14 cellular contexts compared by ENCODE assay signal in genomic region chr11:65802841-65803240, GRCh38. TPM values are rescaled to one million over a fixed set of nuclear protein-coding genes. Genes with fewer than 3 reads are reported as not detected.
DNase-seq lines count a peak whose midpoint lies in the region; ATAC-seq lines count a peak whose summit lies in the region.
"Had no signal": no experiment of that assay in that cellular context is flagged by ENCODE, and none has a peak within 500 bp of the region (broad histone marks: within the 10 kb centered on the region; RNA-seq: fewer than 3 reads in every experiment).

No MANE protein-coding gene starts in this region.

- H3K9me3 Mint-ChIP-seq in stimulated activated naive B cell treated with anti-CD40 and anti-IgM and Interleukin-4, amounts not matched to agents 10 μg/mL and 1 μg/mL and 100 μg/mL, for 72 hours = no peaks in the 10 kb centered on the region

- no peak overlapping the region for H3K27ac Mint-ChIP-seq in stimulated activated naive B cell treated with anti-CD40 and anti-IgM and Interleukin-4, amounts not matched to agents 10 μg/mL and 1 μg/mL and 100 μg/mL, for 72 hours

- H3F3A ChIP-seq in GM23248 (ENCODE audit: insufficient read depth) = no peaks in the 10 kb centered on the region

- in situ Hi-C loops in GM23248 (cut with MboI) = no loop called here

- H3K27ac ChIP-seq in GM23248 = no peak overlapping the region
- H3K27ac ChIP-seq: testis had no signal

- H3K27me3 Mint-ChIP-seq in stimulated activated naive B cell treated with anti-CD40 and anti-IgM and Interleukin-4, amounts not matched to agents 10 μg/mL and 1 μg/mL and 100 μg/mL, for 72 hours = peaks cover 44 to 54% of the 10 kb centered on the region in 2 donors

- ATAC-seq in GM19025 (IDR thresholded peaks at IDR 0.05; ENCODE audit: low read depth, unreplicated experiment) (peak; percentile 69), GM21786 (IDR thresholded peaks at IDR 0.05; ENCODE audit: unreplicated experiment) (peak; percentile 69), HG03442 (IDR thresholded peaks at IDR 0.05; ENCODE audit: unreplicated experiment) (peak; percentile 72)
- ATAC-seq in stimulated activated naive B cell treated with anti-CD40 and anti-IgM and Interleukin-4, amounts not matched to agents 10 μg/mL and 1 μg/mL and 100 μg/mL, for 72 hours (replicated peaks) = peak; percentile 92 to 96
- ATAC-seq: right cardiac atrium had no signal

- DNase-seq in stimulated activated naive B cell treated with anti-CD40 and anti-IgM and Interleukin-4, amounts not matched to agents 10 μg/mL and 1 μg/mL and 100 μg/mL, for 72 hours = no peak
- no peak for DNase-seq in GM23248
- DNase-seq in OCI-M2 (lab: John Stamatoyannopoulos, UW; ENCODE audit: unreplicated experiment) = no peak
- no peak for DNase-seq in stimulated activated naive CD4-positive, alpha-beta T cell (lab: John Stamatoyannopoulos, UW)
- DNase-seq: COR-L47, HCEC 1CT, NCI-H1417, NCI-H82, right cardiac atrium, testis had no signal

- no peaks in the 10 kb centered on the region for H3K36me3 Mint-ChIP-seq in stimulated activated naive B cell treated with anti-CD40 and anti-IgM and Interleukin-4, amounts not matched to agents 10 μg/mL and 1 μg/mL and 100 μg/mL, for 72 hours

- H3K36me3 ChIP-seq in GM23248 (ENCODE audit: low read depth) = no peaks in the 10 kb centered on the region

- H3K4me1 Mint-ChIP-seq in stimulated activated naive B cell treated with anti-CD40 and anti-IgM and Interleukin-4, amounts not matched to agents 10 μg/mL and 1 μg/mL and 100 μg/mL, for 72 hours = peaks cover 6 to 10% of the 10 kb centered on the region in 2 donors

- no peaks in the 10 kb centered on the region for H3K4me1 ChIP-seq in GM23248 (ENCODE audit: insufficient read depth)
- H3K4me1 ChIP-seq: testis had no signal

- H3K4me3 ChIP-seq in GM23248 = no peak overlapping the region
- H3K4me3 ChIP-seq: testis had no signal

- no peak overlapping the region for H2AFZ ChIP-seq in GM23248

- peaks cover 35% of the 10 kb centered on the region; the same call in 1 of the 2 replicates for H3K27me3 ChIP-seq in GM23248 (replicated peaks; ENCODE audit: insufficient read depth)
- H3K27me3 ChIP-seq: testis had no signal

- H3K9ac ChIP-seq in GM23248 = no peak overlapping the region

- H3K9me2 ChIP-seq in GM23248 (ENCODE audit: insufficient read depth) = no peaks in the 10 kb centered on the region

- no peaks in the 10 kb centered on the region for H3K9me3 ChIP-seq in GM23248 (ENCODE audit: low read depth)
- H3K9me3 ChIP-seq: testis had no signal

- H3K4me3 Mint-ChIP-seq in stimulated activated naive B cell treated with anti-CD40 and anti-IgM and Interleukin-4, amounts not matched to agents 10 μg/mL and 1 μg/mL and 100 μg/mL, for 72 hours = no peak overlapping the region

- H3K4me2 ChIP-seq in GM23248 (ENCODE audit: unreplicated experiment) = no peak overlapping the region

- H4K20me1 ChIP-seq in GM23248 (ENCODE audit: insufficient read depth) = no peaks in the 10 kb centered on the region

- WGBS in GM23248 (ENCODE audit: low coverage in 1 of 2, low lambda C conversion rate in 2 of 2, missing lambda C conversion rate in 2 of 2), 2 experiments = 66 to 72% methylated on average over 9 of the region's 9 CpGs

- H3K79me2 ChIP-seq in GM23248 (ENCODE audit: insufficient read depth) = no peaks in the 10 kb centered on the region

RNA-seq across cellular contexts. Expression of gene OVOL1, which starts 16.0 kb away (rescaled TPM):
- not detected in 2 replicates for total RNA-seq in GM23248 (2014; rRNA removed; shearing (Covaris generic))
- polyA plus RNA-seq in GM23248 (2016; fragmentation: Nextera tagmentation; extraction: Ambion mirVana) = not detected in 2 replicates
- total RNA-seq: myocyte, right cardiac atrium had no signal
- polyA plus RNA-seq: right cardiac atrium had no signal

RNA-seq across cellular contexts. Expression of gene AP5B1, which starts 22.1 kb away (rescaled TPM):
- 14.8 and 16.4 TPM in 2 replicates for total RNA-seq in GM23248 (2014; rRNA removed; shearing (Covaris generic))
- 4.4 and 4.9 TPM in 2 replicates for polyA plus RNA-seq in GM23248 (2016; fragmentation: Nextera tagmentation; extraction: Ambion mirVana)

RNA-seq across cellular contexts. Expression of gene SNX32, which starts 30.9 kb away (rescaled TPM):
- not detected in 2 replicates for total RNA-seq in GM23248 (2014; rRNA removed; shearing (Covaris generic))
- polyA plus RNA-seq in GM23248 (2016; fragmentation: Nextera tagmentation; extraction: Ambion mirVana) = 0.51 and 0.98 TPM in 2 replicates

RNA-seq across cellular contexts. Expression of gene CFL1, which starts 55.1 kb away (rescaled TPM):
- 1,045 and 1,312 TPM in 2 replicates for total RNA-seq in GM23248 (2014; rRNA removed; shearing (Covaris generic))
- polyA plus RNA-seq in GM23248 (2016; fragmentation: Nextera tagmentation; extraction: Ambion mirVana) = 2,650 and 2,758 TPM in 2 replicates

RNA-seq across cellular contexts. Expression of gene MUS81, which starts 57.4 kb away (rescaled TPM):
- total RNA-seq in GM23248 (2014; rRNA removed; shearing (Covaris generic)) = 49.6 and 56.0 TPM in 2 replicates
- polyA plus RNA-seq in GM23248 (2016; fragmentation: Nextera tagmentation; extraction: Ambion mirVana) = 39.4 and 42.0 TPM in 2 replicates
